1 cellular context compared by ENCODE assay signal in the genomic region with DNA sequence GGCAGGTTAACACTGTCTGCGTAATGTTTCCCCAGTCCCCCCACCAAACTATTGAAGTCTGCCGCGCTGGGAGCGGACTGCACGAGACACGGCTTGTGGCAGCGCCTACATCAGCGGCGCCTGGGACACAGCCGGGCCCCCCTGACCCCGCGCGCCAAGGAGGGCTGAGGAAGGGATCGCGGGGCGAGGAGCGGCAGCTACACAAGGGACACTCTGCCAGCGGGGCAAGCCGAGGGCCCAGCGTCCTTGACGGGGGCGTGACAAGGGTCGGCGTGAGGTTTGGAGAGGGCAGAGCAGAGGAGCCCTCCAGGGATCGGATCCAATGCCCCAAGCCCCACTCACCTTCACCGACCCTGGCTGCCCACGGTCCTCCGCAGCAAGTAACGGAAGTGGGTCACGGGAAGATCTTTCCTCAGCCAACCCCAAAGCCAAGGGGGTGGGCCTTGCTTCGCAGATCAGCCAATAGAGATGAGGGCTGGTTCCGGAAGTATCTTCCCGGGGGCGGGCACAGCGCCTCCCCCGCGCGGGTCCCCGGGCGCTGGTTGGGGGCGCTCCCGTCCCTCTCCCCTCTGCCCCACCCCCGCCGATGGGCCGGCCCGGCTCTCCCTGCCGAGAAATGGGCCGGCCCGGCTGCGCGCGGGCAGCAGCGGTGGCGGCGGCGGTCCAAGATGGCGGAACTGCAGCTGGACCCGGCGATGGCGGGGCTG.
TF ChIP-seq lines count a peak whose summit lies in the region.

Gene ATP5PD, minus strand, starts transcription at position 387 of the 707 bp plus-strand sequence. CDS start 4,319 bp downstream, outside the sequence.
A gene with protein sequence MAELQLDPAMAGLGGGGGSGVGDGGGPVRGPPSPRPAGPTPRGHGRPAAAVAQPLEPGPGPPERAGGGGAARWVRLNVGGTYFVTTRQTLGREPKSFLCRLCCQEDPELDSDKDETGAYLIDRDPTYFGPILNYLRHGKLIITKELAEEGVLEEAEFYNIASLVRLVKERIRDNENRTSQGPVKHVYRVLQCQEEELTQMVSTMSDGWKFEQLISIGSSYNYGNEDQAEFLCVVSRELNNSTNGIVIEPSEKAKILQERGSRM (plus strand): TSS at position 643 of the 707 bp plus-strand sequence. CDS start 26 bp downstream, at position 669.

TF ChIP-seq in H1, 55 proteins besides CTCF, POLR2A, EP300 and RAD21 (continues in another document):
- peak; percentile 68 for TF ChIP-seq TBP (IDR thresholded peaks at IDR 0.05; ENCODE audit: low read depth, low read length)
- no peak for TF ChIP-seq RNF2 (IDR thresholded peaks at IDR 0.05; ENCODE audit: borderline replicate concordance, low read depth, low read length, missing control alignments, poor library complexity, severe bottlenecking)
- no peak for TF ChIP-seq BCL11A (IDR thresholded peaks at IDR 0.05; ENCODE audit: low read depth in 2 of 2, low read length in 2 of 2)
- TF ChIP-seq SIN3A (conservative IDR thresholded peaks at IDR 0.05 in 1 of 2, IDR thresholded peaks at IDR 0.05 in 1 of 2; ENCODE audit: low read depth in 1 of 2, low read length in 2 of 2): peak in 1 of 2 experiments; percentile 77; a peak in 2 of 4 replicates
- TF ChIP-seq ASH2L (IDR thresholded peaks at IDR 0.05; ENCODE audit: low read length): peak; percentile 83
- no peak for TF ChIP-seq SIX5 (IDR thresholded peaks at IDR 0.05; ENCODE audit: low read depth, low read length)
- TF ChIP-seq POU5F1 (IDR thresholded peaks at IDR 0.05; ENCODE audit: low read depth, low read length): no peak
- no peak for TF ChIP-seq TEAD4 (IDR thresholded peaks at IDR 0.05; ENCODE audit: low read depth, low read length)
- no peak for TF ChIP-seq CEBPB (IDR thresholded peaks at IDR 0.05; ENCODE audit: low read depth, low read length)
- no peak for TF ChIP-seq KDM4A (IDR thresholded peaks at IDR 0.05; ENCODE audit: low read depth, low read length, severe bottlenecking)
- peak; percentile 26 for TF ChIP-seq TAF7 (optimal IDR thresholded peaks at IDR 0.05; ENCODE audit: borderline replicate concordance, low read depth, low read length)
- TF ChIP-seq BACH1 (IDR thresholded peaks at IDR 0.05; ENCODE audit: low read length): peak; percentile 34
- TF ChIP-seq ATF3 (IDR thresholded peaks at IDR 0.05; ENCODE audit: insufficient read depth, low read depth, low read length): no peak
- TF ChIP-seq SP4 (IDR thresholded peaks at IDR 0.05; ENCODE audit: low read length): no peak; the same call in 1 of the 2 replicates
- no peak for TF ChIP-seq SRF (IDR thresholded peaks at IDR 0.05; ENCODE audit: low read depth, low read length)
- TF ChIP-seq JUN (IDR thresholded peaks at IDR 0.05; ENCODE audit: low read depth, low read length): no peak
- TF ChIP-seq TCF12 (IDR thresholded peaks at IDR 0.05; ENCODE audit: low read depth, low read length): no peak
- TF ChIP-seq KDM5A (IDR thresholded peaks at IDR 0.05; ENCODE audit: low read length): peak; percentile 41; the same call in 1 of the 2 replicates
- TF ChIP-seq, protein P1, sequence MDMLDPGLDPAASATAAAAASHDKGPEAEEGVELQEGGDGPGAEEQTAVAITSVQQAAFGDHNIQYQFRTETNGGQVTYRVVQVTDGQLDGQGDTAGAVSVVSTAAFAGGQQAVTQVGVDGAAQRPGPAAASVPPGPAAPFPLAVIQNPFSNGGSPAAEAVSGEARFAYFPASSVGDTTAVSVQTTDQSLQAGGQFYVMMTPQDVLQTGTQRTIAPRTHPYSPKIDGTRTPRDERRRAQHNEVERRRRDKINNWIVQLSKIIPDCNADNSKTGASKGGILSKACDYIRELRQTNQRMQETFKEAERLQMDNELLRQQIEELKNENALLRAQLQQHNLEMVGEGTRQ (IDR thresholded peaks at IDR 0.05; ENCODE audit: low read length): no peak
- no peak for TF ChIP-seq CBX5 (IDR thresholded peaks at IDR 0.05; ENCODE audit: low read depth, low read length)
- TF ChIP-seq KDM1A (IDR thresholded peaks at IDR 0.05; ENCODE audit: borderline replicate concordance, low read length): no peak
- peak; percentile 30 for TF ChIP-seq SAP30 (IDR thresholded peaks at IDR 0.05; ENCODE audit: insufficient read depth, insufficient replicate concordance, low read length)
- TF ChIP-seq BRCA1 (IDR thresholded peaks at IDR 0.05; ENCODE audit: low read depth, low read length): no peak; the same call in 1 of the 2 replicates
- peak; percentile 73 for TF ChIP-seq SP2 (IDR thresholded peaks at IDR 0.05; ENCODE audit: low read length)
- TF ChIP-seq RBBP5 (IDR thresholded peaks at IDR 0.05; ENCODE audit: borderline replicate concordance, low read depth, low read length): peak; percentile 66; the same call in 1 of the 2 replicates
- TF ChIP-seq EGR1 (IDR thresholded peaks at IDR 0.05; ENCODE audit: borderline replicate concordance, low read depth, low read length): peak; percentile 93; the same call in 1 of the 2 replicates
- TF ChIP-seq PHF8 (conservative IDR thresholded peaks at IDR 0.05; ENCODE audit: low read depth, low read length): peak; percentile 74
- TF ChIP-seq CBX8 (IDR thresholded peaks at IDR 0.05; ENCODE audit: borderline replicate concordance, low read depth, low read length): no peak
- TF ChIP-seq POLR2AphosphoS5 (IDR thresholded peaks at IDR 0.05; ENCODE audit: low read depth, low read length): peak; percentile 90
- peak; percentile 93 for TF ChIP-seq SP1 (IDR thresholded peaks at IDR 0.05; ENCODE audit: low read depth, low read length)
- TF ChIP-seq JUND (IDR thresholded peaks at IDR 0.05; ENCODE audit: low read length): peak; percentile 91
- no peak for TF ChIP-seq HDAC6 (IDR thresholded peaks at IDR 0.05; ENCODE audit: low read depth, low read length)
- TF ChIP-seq CHD1 (IDR thresholded peaks at IDR 0.05; ENCODE audit: low read depth, low read length): peak; percentile 89
- no peak for TF ChIP-seq CTBP2 (IDR thresholded peaks at IDR 0.05; ENCODE audit: borderline replicate concordance, insufficient read depth, insufficient read length, low read length)
- no peak for TF ChIP-seq RXRA (IDR thresholded peaks at IDR 0.05; ENCODE audit: insufficient read depth, low read depth, low read length)
- no peak for TF ChIP-seq SIRT6 (IDR thresholded peaks at IDR 0.05; ENCODE audit: low read length)
- no peak for TF ChIP-seq GTF2F1 (IDR thresholded peaks at IDR 0.05; ENCODE audit: borderline replicate concordance, low read depth, low read length)
- no peak for TF ChIP-seq ZNF274 (IDR thresholded peaks at IDR 0.05; ENCODE audit: borderline replicate concordance, extremely low read depth, low read length)
- peak in 1 of 2 experiments; percentile 45; a peak in 1 of 4 replicates for TF ChIP-seq HDAC2 (IDR thresholded peaks at IDR 0.05; ENCODE audit: borderline replicate concordance in 1 of 2, low read depth in 2 of 2, low read length in 2 of 2)
- TF ChIP-seq FOSL1 (IDR thresholded peaks at IDR 0.05; ENCODE audit: insufficient read depth, low read depth, low read length): no peak
- TF ChIP-seq YY1 (IDR thresholded peaks at IDR 0.05; ENCODE audit: low read depth, low read length): peak; percentile 92
- TF ChIP-seq EZH2 (IDR thresholded peaks at IDR 0.05; ENCODE audit: low read depth, low read length, severe bottlenecking): no peak
- no peak for TF ChIP-seq NRF1 (IDR thresholded peaks at IDR 0.05; ENCODE audit: low read depth, low read length)
- TF ChIP-seq CHD2 (IDR thresholded peaks at IDR 0.05; ENCODE audit: low read length): peak; percentile 82
- no peak for TF ChIP-seq ATF2 (IDR thresholded peaks at IDR 0.05; ENCODE audit: low read length)
- no peak for TF ChIP-seq RFX5 (IDR thresholded peaks at IDR 0.05; ENCODE audit: borderline replicate concordance, low read depth, low read length)
- TF ChIP-seq MAFK (IDR thresholded peaks at IDR 0.05; ENCODE audit: low read depth, low read length): no peak
- peak; percentile 94 for TF ChIP-seq GABPA (IDR thresholded peaks at IDR 0.05; ENCODE audit: borderline replicate concordance, insufficient read depth, low read length)
- TF ChIP-seq CHD7 (IDR thresholded peaks at IDR 0.05; ENCODE audit: insufficient replicate concordance, low read length): no peak
- TF ChIP-seq NANOG (IDR thresholded peaks at IDR 0.05; ENCODE audit: insufficient read depth, low read depth, low read length, poor library complexity, severe bottlenecking): no peak
- TF ChIP-seq SUZ12 (IDR thresholded peaks at IDR 0.05; ENCODE audit: low read length): no peak
- TF ChIP-seq MAX (IDR thresholded peaks at IDR 0.05): no peak
- TF ChIP-seq CREB1 (IDR thresholded peaks at IDR 0.05): no peak
